ENCODE assay signal across 24 cellular contexts in the genomic region with DNA sequence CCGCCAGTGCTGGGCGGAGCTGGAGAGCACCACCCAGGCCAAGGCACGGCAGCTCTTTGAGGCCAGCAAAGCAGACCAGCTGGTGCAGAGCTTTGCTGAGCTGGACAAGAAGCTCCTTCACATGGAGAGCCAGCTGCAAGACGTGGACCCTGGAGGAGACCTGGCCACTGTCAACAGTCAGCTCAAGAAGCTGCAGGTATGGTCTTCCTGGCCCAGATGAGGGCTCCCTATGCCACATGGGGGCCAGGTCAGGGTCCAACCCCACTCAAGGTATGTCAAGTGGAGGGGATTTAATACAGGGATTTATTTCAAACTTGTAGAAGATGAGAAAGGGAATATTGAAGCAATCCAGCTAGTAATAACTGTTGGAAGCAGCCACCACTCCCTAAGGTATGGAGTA. TPM values are rescaled to one million over a fixed set of nuclear protein-coding genes. Genes with fewer than 3 reads are reported as not detected.
A peak's percentile ranks its signal among the peaks of the same experiment; 100 is the strongest.
DNase-seq lines count a peak whose midpoint lies in the region; ATAC-seq, FAIRE-seq and TF ChIP-seq lines count a peak whose summit lies in the region.
"Had no signal": no experiment of that assay in that cellular context is flagged by ENCODE, and none has a peak within 500 bp of the region (broad histone marks: within the 10 kb centered on the region; RNA-seq: fewer than 3 reads in every experiment).

No MANE protein-coding gene starts in this region.

- peak overlapping the region; percentile 17; the same call in 1 of the 2 replicates for H2BK12ac ChIP-seq in H1 (ENCODE audit: low read depth, low read length)

- CTCF ChIA-PET in IMR-90 (lab: Yijun Ruan, JAX) = no interaction called here
- CTCF ChIA-PET in H1 (lab: Charles Lee; ENCODE audit: partially characterized antibody) = interaction anchor here (0.8 to 9.7 kb wide), 11 partner anchors 11 to 101 kb away, joined by 3 to 95 read pairs (median 5); no protein-coding TSS in a partner anchor

- H2AK9ac ChIP-seq in IMR-90 (replicated peaks; ENCODE audit: low read depth, low read length, poor library complexity) = no peak overlapping the region

- no peak overlapping the region for H2BK120ac ChIP-seq in IMR-90 (ENCODE audit: low read depth, low read length)
- no peak overlapping the region for H2BK120ac ChIP-seq in H1 (replicated peaks; ENCODE audit: low read depth, low read length)

- H2BK20ac ChIP-seq in IMR-90 (ENCODE audit: low read depth, low read length) = no peak overlapping the region
- H2BK20ac ChIP-seq in H1 (ENCODE audit: low read length) = no peak overlapping the region

- H3K9ac ChIP-seq in IMR-90 (ENCODE audit: low read depth, low read length) (no peak overlapping the region), H1 (replicated peaks in 1 of 4; ENCODE audit: extremely low read depth in 1 of 4, low read depth in 3 of 4, low read length in 3 of 4) (no peak overlapping the region)
- H3K9ac ChIP-seq: BLaER1 had no signal

- H4K91ac ChIP-seq in IMR-90 (ENCODE audit: insufficient read depth, low read depth, low read length) = no peak overlapping the region
- H4K91ac ChIP-seq in H1 (replicated peaks; ENCODE audit: insufficient read length, low read length) = no peak overlapping the region

- no peak overlapping the region for H4K8ac ChIP-seq in IMR-90 (ENCODE audit: low read depth in 2 of 2, low read length in 2 of 2)
- H4K8ac ChIP-seq in H1 (ENCODE audit: extremely low read depth, insufficient read depth, low read length) = no peak overlapping the region

- no peak overlapping the region for H3K18ac ChIP-seq in IMR-90 (ENCODE audit: low read depth, low read length)
- H3K18ac ChIP-seq in H1 (ENCODE audit: extremely low read depth, low read length) = no peak overlapping the region

- no peak for ATAC-seq in IMR-90 (ENCODE audit: low read depth)
- ATAC-seq: GM12878 had no signal

- H2BK5ac ChIP-seq in IMR-90 (ENCODE audit: low read depth, low read length, poor library complexity, severe bottlenecking) = no peak overlapping the region
- H2BK5ac ChIP-seq in H1 (ENCODE audit: low read depth, low read length) = no peak overlapping the region

- dilution Hi-C loops in IMR-90 (cut with HindIII; ENCODE audit: low sequenced_read_pairs, unreplicated experiment) = no loop called here

- H3K4me3 ChIP-seq in IMR-90 (ENCODE audit: insufficient read depth, low read depth, low read length) (no peak overlapping the region), H1 (ENCODE audit: extremely low read depth in 1 of 4, insufficient read depth in 2 of 4, low read depth in 3 of 4, low read length in 4 of 4) (no peak overlapping the region), osteoblast (ENCODE audit: insufficient read depth, low read length) (no peak overlapping the region)
- H3K4me3 ChIP-seq: BLaER1, GM12878 had no signal

- DNase-seq in IMR-90 (no peak), H1 (ENCODE audit: low read depth in 1 of 2, low spot score in 2 of 2) (no peak), osteoblast (ENCODE audit: insufficient read length, low spot score, missing footprints) (peak; percentile 13), putamen (ENCODE audit: low spot score) (no peak), OCI-M2 (lab: John Stamatoyannopoulos, UW; ENCODE audit: unreplicated experiment) (no peak)
- DNase-seq: 8988T; ACHN; BE2C; C1 segment of cervical spinal cord; CD4-positive, alpha-beta memory T cell; CD4-positive, CD25-positive, alpha-beta regulatory T cell; CD8-positive, alpha-beta memory T cell; COR-L47; DMS 273 treated with DMSO at 0.1 percent for 48 hours; DMS153; DMS79; DND-41; EL; GDM1 had no signal

- no peaks in the 10 kb centered on the region for H3K79me1 ChIP-seq in IMR-90 (ENCODE audit: low read depth in 1 of 2, low read length in 2 of 2)
- no peaks in the 10 kb centered on the region for H3K79me1 ChIP-seq in H1 (ENCODE audit: low read depth, low read length)

- no peak overlapping the region for H3K23ac ChIP-seq in IMR-90 (ENCODE audit: low read depth, low read length)
- H3K23ac ChIP-seq in H1 (ENCODE audit: insufficient read length) = no peak overlapping the region

- POLR2A ChIA-PET in IMR-90 (lab: Charles Lee; ENCODE audit: unreplicated experiment) = no interaction called here
- POLR2A ChIA-PET in H1 (lab: Charles Lee; ENCODE audit: partially characterized antibody) = interaction anchor here (0.6 kb wide), 1 partner anchor 11 kb away, joined by 3 read pairs; no protein-coding TSS in a partner anchor

- H2AFZ ChIP-seq in IMR-90 (replicated peaks; ENCODE audit: low read length, poor library complexity) (peak overlapping the region; percentile 5), H1 (ENCODE audit: low read length) (no peak overlapping the region), osteoblast (ENCODE audit: low read length) (no peak overlapping the region)

- intact Hi-C loops in IMR-90 (cut with micrococcal nuclease) = no loop called here

- TF ChIP-seq RAD21 in IMR-90 (IDR thresholded peaks at IDR 0.05; ENCODE audit: low read length) (no peak), H1 (IDR thresholded peaks at IDR 0.05 in 1 of 2, conservative IDR thresholded peaks at IDR 0.05 in 1 of 2; ENCODE audit: low read depth in 2 of 2, low read length in 2 of 2) (no peak)

- H4K20me1 ChIP-seq in IMR-90 (ENCODE audit: insufficient read depth, low read length) = no peaks in the 10 kb centered on the region
- no peaks in the 10 kb centered on the region for H4K20me1 ChIP-seq in H1 (replicated peaks in 1 of 2; ENCODE audit: control insufficient read depth in 1 of 2, insufficient read depth in 2 of 2, low read length in 2 of 2)
- no peaks in the 10 kb centered on the region for H4K20me1 ChIP-seq in osteoblast (ENCODE audit: insufficient read depth, low read length)
- H4K20me1 ChIP-seq: BLaER1 had no signal

- TF ChIP-seq EP300 in H1 (IDR thresholded peaks at IDR 0.05; ENCODE audit: borderline replicate concordance in 1 of 2, low read depth in 2 of 2, low read length in 2 of 2) = no peak

- 78% methylated on average over 3 of the region's 4 CpGs; no CpG with 5 or more reads in 1 of the 2 experiments for WGBS in IMR-90 (ENCODE audit: extremely low coverage in 2 of 2, insufficient read length in 1 of 2), 2 experiments
- WGBS in H1 (ENCODE audit: extremely low coverage in 1 of 2, insufficient coverage in 1 of 2, insufficient read length in 1 of 2, insufficient replicate concordance in 2 of 2, low coverage in 1 of 2, low lambda C conversion rate in 2 of 2, missing lambda C conversion rate in 1 of 2), 2 experiments = 82% methylated on average over 4 of the region's 4 CpGs; no CpG with 5 or more reads in 1 of the 2 experiments

- H3K27ac ChIP-seq in IMR-90 (ENCODE audit: insufficient read depth, low read length) (no peak overlapping the region), H1 (ENCODE audit: low read depth, low read length) (no peak overlapping the region), osteoblast (ENCODE audit: low read depth, low read length) (no peak overlapping the region)
- H3K27ac ChIP-seq: BLaER1 had no signal

- H2AK5ac ChIP-seq in IMR-90 (ENCODE audit: low read depth, low read length) (no peak overlapping the region), H1 (ENCODE audit: low read depth, low read length) (no peak overlapping the region)

- H3K27me3 ChIP-seq in IMR-90 (ENCODE audit: control insufficient read depth, insufficient read depth, low read length) = peaks cover 30% of the 10 kb centered on the region
- peaks cover 0 to 4% (median 0%) of the 10 kb centered on the region in 4 experiments; a peak in 1 of 7 replicates for H3K27me3 ChIP-seq in H1 (replicated peaks in 1 of 4; ENCODE audit: control insufficient read depth in 3 of 4, extremely low read depth in 1 of 4, insufficient read depth in 3 of 4, low read length in 3 of 4)
- H3K27me3 ChIP-seq in osteoblast (ENCODE audit: insufficient read depth, low read length) = peaks cover 15% of the 10 kb centered on the region
- H3K27me3 ChIP-seq: BE2C, BLaER1 had no signal

- H4K5ac ChIP-seq in IMR-90 (ENCODE audit: low read depth, low read length) (no peak overlapping the region), H1 (ENCODE audit: insufficient read length, low read depth, low read length) (no peak overlapping the region)

- H2BK15ac ChIP-seq in IMR-90 (ENCODE audit: low read depth, low read length) (no peak overlapping the region), H1 (ENCODE audit: low read length) (no peak overlapping the region)

- H3K14ac ChIP-seq in IMR-90 (replicated peaks; ENCODE audit: low read depth, low read length) = no peak overlapping the region
- H3K14ac ChIP-seq in H1 (ENCODE audit: insufficient read length) = no peak overlapping the region

- H3K79me2 ChIP-seq in H1 (ENCODE audit: control insufficient read depth in 1 of 2, insufficient read depth in 2 of 2, low read length in 2 of 2) (no peaks in the 10 kb centered on the region), osteoblast (ENCODE audit: insufficient read depth, low read length) (no peaks in the 10 kb centered on the region)

- no peaks in the 10 kb centered on the region for H3K9me1 ChIP-seq in IMR-90 (ENCODE audit: insufficient read depth, low read length)

- TF ChIP-seq POLR2A in IMR-90 (IDR thresholded peaks at IDR 0.05; ENCODE audit: low read depth, low read length) (no peak), H1 (IDR thresholded peaks at IDR 0.05; ENCODE audit: control extremely low read depth in 1 of 2, low read depth in 2 of 2, low read length in 2 of 2) (no peak)

- in situ Hi-C loops in IMR-90 (cut with MboI; ENCODE audit: low sequenced_read_pairs) = no loop called here

- no peak for FAIRE-seq in H1 (lab: Jason Lieb, UNC)
- FAIRE-seq: A204.1, GM12878, GM12892, GM18507 had no signal

- peaks cover 3% of the 10 kb centered on the region; the same call in 1 of the 2 replicates for H3K4me1 ChIP-seq in IMR-90 (ENCODE audit: control insufficient read depth, insufficient read depth, low read length)
- H3K4me1 ChIP-seq in H1 (replicated peaks in 1 of 4; ENCODE audit: control insufficient read depth in 3 of 4, insufficient read depth in 4 of 4, low read length in 3 of 4) = peaks cover 0 to 7% (median 4%) of the 10 kb centered on the region in 4 experiments; a peak in 6 of 7 replicates
- peaks cover 6% of the 10 kb centered on the region for H3K4me1 ChIP-seq in osteoblast (ENCODE audit: insufficient read depth, low read length)

- H3K36me3 ChIP-seq in IMR-90 (ENCODE audit: control insufficient read depth, insufficient read depth, low read length) (no peaks in the 10 kb centered on the region), H1 (ENCODE audit: control insufficient read depth in 2 of 4, insufficient read depth in 4 of 4, low read length in 3 of 4) (no peaks in the 10 kb centered on the region), osteoblast (ENCODE audit: insufficient read depth, low read length) (no peaks in the 10 kb centered on the region)
- H3K36me3 ChIP-seq: BLaER1 had no signal

- H3K9me3 ChIP-seq in IMR-90 (ENCODE audit: control insufficient read depth, insufficient read depth, low read length) (peaks cover 3% of the 10 kb centered on the region), H1 (ENCODE audit: insufficient read depth in 2 of 2, low read depth in 1 of 2, low read length in 1 of 2) (peaks cover 0 to 3% of the 10 kb centered on the region in 2 experiments; a peak in 1 of 4 replicates), osteoblast (ENCODE audit: low read depth, low read length) (no peaks in the 10 kb centered on the region)
- H3K9me3 ChIP-seq: BLaER1 had no signal

- H3K4me2 ChIP-seq in IMR-90 (ENCODE audit: low read depth, low read length) = no peak overlapping the region
- H3K4me2 ChIP-seq in H1 (ENCODE audit: insufficient read depth in 1 of 2, low read depth in 2 of 2, low read length in 2 of 2) = no peak overlapping the region
- H3K4me2 ChIP-seq in osteoblast (ENCODE audit: insufficient read depth, low read length) = no peak overlapping the region
- H3K4me2 ChIP-seq: BLaER1 had no signal

- TF ChIP-seq CTCF in IMR-90 (conservative IDR thresholded peaks at IDR 0.05; ENCODE audit: low read depth, low read length) (no peak), H1 (IDR thresholded peaks at IDR 0.05; ENCODE audit: control extremely low read depth in 1 of 3, insufficient read depth in 1 of 3, low read depth in 1 of 3, low read length in 3 of 3) (no peak), osteoblast (IDR thresholded peaks at IDR 0.05; ENCODE audit: extremely low read depth, low read depth, low read length) (no peak)

- H3K23me2 ChIP-seq in H1 (ENCODE audit: low read depth, low read length) = peaks cover 9% of the 10 kb centered on the region

- H3K56ac ChIP-seq in IMR-90 (ENCODE audit: extremely low read depth, insufficient read depth, low read length) (no peak overlapping the region), H1 (replicated peaks; ENCODE audit: insufficient read length, low read depth, low read length) (no peak overlapping the region)

- no TSS peak for BruUV-seq in IMR-90 (replicated peaks; lab: Mats Ljungman, UMichigan)

- H3K4ac ChIP-seq in IMR-90 (ENCODE audit: low read depth, low read length) = no peak overlapping the region
- H3K4ac ChIP-seq in H1 (replicated peaks; ENCODE audit: insufficient read length, low read depth, low read length) = no peak overlapping the region

RNA-seq across cellular contexts. Expression of a gene that starts 42.5 kb away (rescaled TPM):
- total RNA-seq in IMR-90 (2012; rRNA removed) = 15.6 and 16.1 TPM in 2 replicates
- polyA plus RNA-seq in IMR-90 (2012; rRNA removed) = 94.0 and 108 TPM in 2 replicates
- 70.5 and 114 TPM in 2 replicates for polyA plus RNA-seq in IMR-90 (2012; cell fraction: cytosol; rRNA removed)
- 124 and 239 TPM in 2 replicates for polyA plus RNA-seq in IMR-90 (2012; cell fraction: nucleus; rRNA removed; ENCODE audit: low replicate concordance)
- total RNA-seq in H1 (2021; fragmentation: NEBNext Ultra II Directional; extraction: Animal tissue kit (Norgen Biotek cat#: 25700)) = 72.8 and 74.6 TPM in 2 replicates
- polyA plus RNA-seq in H1 (2011; rRNA removed) = 98.8 and 158 TPM in 2 replicates
- 81.1 TPM for polyA plus RNA-seq in H1 (2011; cell fraction: cytosol; rRNA removed)
- polyA plus RNA-seq in H1 (2011; cell fraction: nucleus; rRNA removed) = 207 TPM
- 79.8 to 106 TPM (median 102 TPM) in 4 replicates for polyA plus RNA-seq in H1 (2012, experiment 1 of 2)
- polyA plus RNA-seq in H1 (2012, experiment 2 of 2) = 95.8 TPM
- polyA plus RNA-seq in H1 (2013, experiment 1 of 2) = 79.2 TPM
- 73.3 TPM for polyA plus RNA-seq in H1 (2013, experiment 2 of 2)
- polyA minus RNA-seq in H1 (2011; rRNA and poly(A)+ RNA removed) = 44.1 and 59.2 TPM in 2 replicates
- 83.1 TPM for polyA minus RNA-seq in H1 (2011; cell fraction: cytosol; rRNA and poly(A)+ RNA removed)
- polyA minus RNA-seq in H1 (2011; cell fraction: nucleus; rRNA and poly(A)+ RNA removed) = 68.1 TPM
- 16.3 and 18.9 TPM in 2 replicates for total RNA-seq in osteoblast
